ENCODE assay signal across 26 cellular contexts in the genomic region with DNA sequence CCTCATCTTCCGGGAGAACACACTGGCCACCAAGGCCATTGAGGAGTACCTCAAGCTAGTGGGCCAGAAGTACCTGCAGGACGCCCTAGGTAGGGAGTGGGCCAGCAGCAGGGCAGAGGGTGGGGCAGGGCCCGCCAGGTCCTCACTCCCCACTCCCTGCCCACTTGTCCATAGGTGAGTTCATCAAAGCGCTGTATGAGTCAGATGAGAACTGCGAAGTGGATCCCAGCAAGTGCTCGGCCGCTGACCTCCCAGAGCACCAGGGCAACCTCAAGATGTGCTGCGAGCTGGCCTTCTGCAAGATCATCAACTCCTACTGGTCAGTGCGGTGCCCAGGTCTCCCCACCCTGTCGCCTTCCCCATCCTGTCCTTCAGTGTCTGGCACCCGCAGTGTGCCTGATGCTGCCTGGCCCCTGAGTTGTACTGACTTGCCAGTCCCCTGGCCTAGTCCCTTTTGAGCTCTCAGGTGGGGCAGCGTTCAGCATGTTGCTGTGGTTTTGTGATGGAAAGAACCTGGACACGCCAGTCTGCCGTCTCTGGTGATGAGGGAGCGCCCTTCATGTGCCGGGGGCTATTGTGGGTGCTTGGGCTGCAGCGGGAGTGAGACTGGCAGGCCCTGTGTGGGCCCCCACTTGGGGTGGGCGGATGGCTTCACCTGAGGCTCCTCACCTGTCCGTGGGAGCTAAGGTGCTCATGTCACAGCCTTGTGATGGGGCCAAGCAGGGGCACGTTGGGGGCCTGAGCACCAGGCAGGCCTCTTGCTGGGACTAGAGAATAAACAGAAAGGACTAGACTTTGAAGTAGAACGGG.
DNase-seq lines count a peak whose midpoint lies in the region; ATAC-seq and TF ChIP-seq lines count a peak whose summit lies in the region.
"Had no signal": no experiment of that assay in that cellular context is flagged by ENCODE, and none has a peak within 500 bp of the region (broad histone marks: within the 10 kb centered on the region; RNA-seq: fewer than 3 reads in every experiment).

No MANE protein-coding gene starts in this region.

- no peaks in the 10 kb centered on the region for H3K27me3 ChIP-seq in upper lobe of left lung
- H3K27me3 ChIP-seq: ovary had no signal

- TF ChIP-seq POLR2A in upper lobe of left lung (IDR thresholded peaks at IDR 0.05), result no peak

- POLR2A ChIA-PET in activated CD4-positive, alpha-beta T cell treated with anti-CD3 and anti-CD28 coated beads, Interleukin-2, amount 10 ng/mL, durations not matched to agents 7 days and 5 days (lab: Charles Lee), result no interaction called here

- ATAC-seq in upper lobe of left lung (ENCODE audit: low FRiP score in 2 of 2) (no peak), HG02623 (IDR thresholded peaks at IDR 0.05; ENCODE audit: unreplicated experiment) (no peak)
- ATAC-seq: activated naive CD4-positive, alpha-beta T cell treated with anti-CD3 and anti-CD28 coated beads, Interleukin-2, amount 50 U/mL, for 72 hours; effector memory CD8-positive, alpha-beta T cell; GM12878; Panc1 had no signal

- no peak for TF ChIP-seq CTCF in coronary artery (IDR thresholded peaks at IDR 0.05)
- no peak for TF ChIP-seq CTCF in nephron progenitor cell (IDR thresholded peaks at IDR 0.05)
- no peak for TF ChIP-seq CTCF in upper lobe of left lung (IDR thresholded peaks at IDR 0.05)

- peaks cover 5 to 17% (median 12%) of the 10 kb centered on the region in 4 donors for H3K4me1 ChIP-seq in upper lobe of left lung

- 84 to 88% methylated on average over 8 to 20 of the region's 21 CpGs for WGBS in upper lobe of left lung, 2 donors

- peak overlapping the region; percentile 19 for H3K27ac Mint-ChIP-seq in activated CD4-positive, alpha-beta T cell treated with anti-CD3 and anti-CD28 coated beads, Interleukin-2, amount 10 ng/mL, durations not matched to agents 7 days and 5 days
- H3K27ac Mint-ChIP-seq in nephron progenitor cell, result peak overlapping the region; percentile 61
- H3K27ac Mint-ChIP-seq: activated naive CD4-positive, alpha-beta T cell treated with anti-CD3 and anti-CD28 coated beads, Interleukin-2, amount 50 U/mL, for 72 hours; effector memory CD8-positive, alpha-beta T cell; nephron; stimulated activated naive CD8-positive, alpha-beta T cell treated with anti-CD3 and anti-CD28 coated beads, Interleukin-15, Interleukin-2, amounts not matched to agents 100 ng/mL and 50 ng/mL, for 24 hours had no signal

- CTCF ChIA-PET in activated CD4-positive, alpha-beta T cell treated with anti-CD3 and anti-CD28 coated beads, Interleukin-2, amount 10 ng/mL, durations not matched to agents 7 days and 5 days (lab: Charles Lee), result interaction anchor here (1.6 kb wide), 1 partner anchor 8 kb away, joined by 4 read pairs; no protein-coding TSS in a partner anchor

- no peaks in the 10 kb centered on the region for H3K4me1 Mint-ChIP-seq in activated CD4-positive, alpha-beta T cell treated with anti-CD3 and anti-CD28 coated beads, Interleukin-2, amount 10 ng/mL, durations not matched to agents 7 days and 5 days
- H3K4me1 Mint-ChIP-seq in nephron progenitor cell, result no peaks in the 10 kb centered on the region
- H3K4me1 Mint-ChIP-seq: nephron had no signal

- H3K36me3 ChIP-seq in upper lobe of left lung, result peaks cover 25 to 97% (median 76%) of the 10 kb centered on the region in 4 donors
- H3K36me3 ChIP-seq: ovary had no signal

- H3K4me3 ChIP-seq in coronary artery (no peak overlapping the region), upper lobe of left lung (no peak overlapping the region)
- H3K4me3 ChIP-seq: GM12878, ovary had no signal

- H3K27ac ChIP-seq in coronary artery, result peak overlapping the region; percentile 48 to 86
- peak overlapping the region in 3 of 4 donors; percentile 52 to 74 (median 55) for H3K27ac ChIP-seq in upper lobe of left lung
- H3K27ac ChIP-seq: 22Rv1, VCaP had no signal

- H3K36me3 Mint-ChIP-seq in activated CD4-positive, alpha-beta T cell treated with anti-CD3 and anti-CD28 coated beads, Interleukin-2, amount 10 ng/mL, durations not matched to agents 7 days and 5 days (ENCODE audit: low read depth), result no peaks in the 10 kb centered on the region
- H3K36me3 Mint-ChIP-seq in nephron progenitor cell (ENCODE audit: low read depth), result peaks cover 32% of the 10 kb centered on the region
- H3K36me3 Mint-ChIP-seq: activated naive CD4-positive, alpha-beta T cell treated with anti-CD3 and anti-CD28 coated beads, Interleukin-2, amount 50 U/mL, for 72 hours had no signal

- DNase-seq in activated CD4-positive, alpha-beta T cell treated with anti-CD3 and anti-CD28 coated beads, Interleukin-2, amount 10 ng/mL, durations not matched to agents 7 days and 5 days, result no peak
- no peak for DNase-seq in activated CD4-positive, alpha-beta T cell treated with anti-CD3 and anti-CD28 coated beads, Interleukin-2, amount 50 U/mL, for 48 hours
- DNase-seq in coronary artery (ENCODE audit: low spot score), result no peak
- no peak for DNase-seq in nephron progenitor cell
- DNase-seq in upper lobe of left lung, result no peak
- DNase-seq in hypothalamus (lab: John Stamatoyannopoulos, UW), result no peak
- no peak for DNase-seq in SW 1271 (lab: John Stamatoyannopoulos, UW)
- DNase-seq: activated CD4-positive, alpha-beta T cell treated with anti-CD3 and anti-CD28 coated beads for 4 hours; cortex of kidney; DMS153; effector memory CD8-positive, alpha-beta T cell; mammary epithelial cell; NCI-H1048; NCI-H446; NCI-H774; SIG-M5; stimulated activated CD4-positive, alpha-beta T cell treated with anti-CD3 and anti-CD28 coated beads, Interleukin-2, amount 100 ng/mL, for 24 hours had no signal

- no peak for TF ChIP-seq EP300 in upper lobe of left lung (IDR thresholded peaks at IDR 0.05)

- no peaks in the 10 kb centered on the region for H3K9me3 ChIP-seq in upper lobe of left lung
- H3K9me3 ChIP-seq: ovary had no signal

- H3K27me3 Mint-ChIP-seq in activated CD4-positive, alpha-beta T cell treated with anti-CD3 and anti-CD28 coated beads, Interleukin-2, amount 10 ng/mL, durations not matched to agents 7 days and 5 days, result peaks cover 4% of the 10 kb centered on the region
- no peaks in the 10 kb centered on the region for H3K27me3 Mint-ChIP-seq in nephron progenitor cell (ENCODE audit: low read depth, poor library complexity)
- H3K27me3 Mint-ChIP-seq: effector memory CD8-positive, alpha-beta T cell; stimulated activated naive CD8-positive, alpha-beta T cell treated with anti-CD3 and anti-CD28 coated beads, Interleukin-15, Interleukin-2, amounts not matched to agents 100 ng/mL and 50 ng/mL, for 24 hours had no signal

- H3K4me3 Mint-ChIP-seq in activated CD4-positive, alpha-beta T cell treated with anti-CD3 and anti-CD28 coated beads, Interleukin-2, amount 10 ng/mL, durations not matched to agents 7 days and 5 days, result no peak overlapping the region
- no peak overlapping the region for H3K4me3 Mint-ChIP-seq in nephron progenitor cell
- H3K4me3 Mint-ChIP-seq: effector memory CD8-positive, alpha-beta T cell; nephron; stimulated activated naive CD8-positive, alpha-beta T cell treated with anti-CD3 and anti-CD28 coated beads, Interleukin-15, Interleukin-2, amounts not matched to agents 100 ng/mL and 50 ng/mL, for 24 hours had no signal

- H3K9me3 Mint-ChIP-seq in activated CD4-positive, alpha-beta T cell treated with anti-CD3 and anti-CD28 coated beads, Interleukin-2, amount 10 ng/mL, durations not matched to agents 7 days and 5 days, result no peaks in the 10 kb centered on the region
- no peaks in the 10 kb centered on the region for H3K9me3 Mint-ChIP-seq in nephron progenitor cell
- H3K9me3 Mint-ChIP-seq: activated naive CD4-positive, alpha-beta T cell treated with anti-CD3 and anti-CD28 coated beads, Interleukin-2, amount 50 U/mL, for 72 hours; effector memory CD8-positive, alpha-beta T cell; nephron; stimulated activated naive CD8-positive, alpha-beta T cell treated with anti-CD3 and anti-CD28 coated beads, Interleukin-15, Interleukin-2, amounts not matched to agents 100 ng/mL and 50 ng/mL, for 24 hours had no signal
